ENCODE assay signal across 9 cellular contexts in genomic region chr18:74290831-74291770, GRCh38. TPM values are rescaled to one million over a fixed set of nuclear protein-coding genes. Genes with fewer than 3 reads are reported as not detected.
DNase-seq lines count a peak whose midpoint lies in the region; ATAC-seq and TF ChIP-seq lines count a peak whose summit lies in the region.
"Had no signal": no experiment of that assay in that cellular context is flagged by ENCODE, and none has a peak within 500 bp of the region (broad histone marks: within the 10 kb centered on the region; RNA-seq: fewer than 3 reads in every experiment).

No MANE protein-coding gene starts in this region.

- H2AK5ac ChIP-seq in H9 (ENCODE audit: insufficient read length, low read length): no peak overlapping the region

- H3K27ac Mint-ChIP-seq in H9 (peak overlapping the region; percentile 76 to 96 (median 96); a peak in 6 of 7 replicates), nephron (peak overlapping the region; percentile 47 to 72 (median 53))

- peaks cover 0 to under 1% (median 0%) of the 10 kb centered on the region in 11 experiments; a peak in 2 of 22 replicates for H3K36me3 ChIP-seq in BLaER1 treated with 17β-estradiol and CSF1 and Interleukin-3, amounts not matched to agents 10 nM and 100 nM

- DNase-seq in H9 (peak; percentile 81), T follicular helper cell (ENCODE audit: low read depth) (peak; percentile 6), epithelial cell of proximal tubule (ENCODE audit: low read depth) (no peak), NAMALWA (ENCODE audit: low spot score) (no peak), RKO (ENCODE audit: low spot score) (no peak)

- no peak overlapping the region for H3K4ac ChIP-seq in H9 (ENCODE audit: low read depth, low read length)

- H3K27ac ChIP-seq in BLaER1 treated with 17β-estradiol and CSF1 and Interleukin-3, amounts not matched to agents 10 nM and 100 nM: peak overlapping the region; percentile 5 to 71 (median 62); a peak in 19 of 22 replicates
- no peak overlapping the region for H3K27ac ChIP-seq in H9 (ENCODE audit: insufficient read length, low read depth, low read length)

- H3K18ac ChIP-seq in H9 (ENCODE audit: insufficient read length, low read depth, low read length): no peak overlapping the region

- no peak overlapping the region for H2BK5ac ChIP-seq in H9 (ENCODE audit: insufficient read length, low read length)

- H3K14ac ChIP-seq in H9 (ENCODE audit: insufficient read depth, low read length): 0 out of 2 replicates have a peak overlapping the region, but pooled peaks have one; percentile 3

- H3K79me1 ChIP-seq in H9 (ENCODE audit: insufficient read depth, low read depth, low read length, poor library complexity, severe bottlenecking): no peaks in the 10 kb centered on the region

- H4K20me1 ChIP-seq in BLaER1 treated with 17β-estradiol and CSF1 and Interleukin-3, amounts not matched to agents 10 nM and 100 nM: no peaks in the 10 kb centered on the region; a peak in 1 of 22 replicates
- no peaks in the 10 kb centered on the region for H4K20me1 ChIP-seq in H9 (ENCODE audit: control insufficient read depth, insufficient read depth, insufficient read length)

- H3K27me3 Mint-ChIP-seq in H9 (ENCODE audit: low read depth): peaks cover 3% of the 10 kb centered on the region
- H3K27me3 Mint-ChIP-seq in nephron (ENCODE audit: low read depth): no peaks in the 10 kb centered on the region

- no peak overlapping the region for H2BK20ac ChIP-seq in H9 (ENCODE audit: low read depth, low read length, poor library complexity, severe bottlenecking)

- peaks cover 16 to 31% (median 25%) of the 10 kb centered on the region in 10 experiments for H3K4me1 ChIP-seq in BLaER1 treated with 17β-estradiol and CSF1 and Interleukin-3, amounts not matched to agents 10 nM and 100 nM
- H3K4me1 ChIP-seq in H9 (ENCODE audit: insufficient read depth, low read length): peaks cover 13% of the 10 kb centered on the region; the same call in 1 of the 2 replicates

- no peak for ATAC-seq in HG03095 (IDR thresholded peaks at IDR 0.05; ENCODE audit: unreplicated experiment)

- no peak overlapping the region for H3K23ac ChIP-seq in H9 (ENCODE audit: insufficient read length, low read depth, low read length)

- H2AFZ ChIP-seq in H9 (ENCODE audit: low read length): no peak overlapping the region

- H2BK15ac ChIP-seq in H9 (ENCODE audit: low read depth, low read length): no peak overlapping the region

- peaks cover 0 to 5% (median 0%) of the 10 kb centered on the region in 11 experiments; a peak in 4 of 22 replicates for H3K9me3 ChIP-seq in BLaER1 treated with 17β-estradiol and CSF1 and Interleukin-3, amounts not matched to agents 10 nM and 100 nM (replicated peaks in 1 of 11)
- peaks cover 4% of the 10 kb centered on the region for H3K9me3 ChIP-seq in H9 (ENCODE audit: control insufficient read depth, low read depth, low read length)

- no peak overlapping the region for H3T11ph ChIP-seq in H9 (ENCODE audit: low read length)

- no peak overlapping the region for H4K8ac ChIP-seq in H9 (replicated peaks; ENCODE audit: insufficient read length, low read depth, low read length)

- peak overlapping the region; percentile 65 to 82 (median 80) for H3K9ac ChIP-seq in BLaER1 treated with 17β-estradiol and CSF1 and Interleukin-3, amounts not matched to agents 10 nM and 100 nM
- H3K9ac ChIP-seq in H9 (ENCODE audit: extremely low read depth, insufficient read length, low read length): peak overlapping the region; percentile 40

- H3K79me2 ChIP-seq in H9 (ENCODE audit: insufficient read depth, low read length): peaks cover 11% of the 10 kb centered on the region; the same call in 1 of the 2 replicates

- no peak overlapping the region for H2BK12ac ChIP-seq in H9 (ENCODE audit: insufficient read length, low read depth, low read length)

- H3K56ac ChIP-seq in H9 (ENCODE audit: insufficient read length, low read depth, low read length): no peak overlapping the region

- H3K4me3 ChIP-seq in BLaER1 treated with 17β-estradiol and CSF1 and Interleukin-3, amounts not matched to agents 10 nM and 100 nM: peak overlapping the region; percentile 61 to 89 (median 82)
- peak overlapping the region; percentile 86 for H3K4me3 ChIP-seq in epithelial cell of proximal tubule (ENCODE audit: low read depth, low read length)

- TF ChIP-seq CTCF in H9 (conservative IDR thresholded peaks at IDR 0.05) (peak; percentile 43), epithelial cell of proximal tubule (conservative IDR thresholded peaks at IDR 0.05; ENCODE audit: low read depth, low read length) (peak; percentile 50), nephron (IDR thresholded peaks at IDR 0.05; ENCODE audit: unreplicated experiment in 3 of 3) (peak; percentile 22 to 30 (median 28))

- H3K9me3 Mint-ChIP-seq in H9 (no peaks in the 10 kb centered on the region; a peak in 3 of 5 replicates), nephron (no peaks in the 10 kb centered on the region)

- WGBS in H9 (ENCODE audit: extremely low coverage, insufficient read length, low lambda C conversion rate): no CpG with 5 or more reads among the region's 83 CpGs

- no peak overlapping the region for H4K91ac ChIP-seq in H9 (ENCODE audit: insufficient read length, low read depth, low read length)

- H3K36me3 Mint-ChIP-seq in H9 (ENCODE audit: insufficient read depth in 1 of 3, low read depth in 3 of 3) (peaks cover 0 to 2% (median 0%) of the 10 kb centered on the region in 3 experiments; a peak in 3 of 7 replicates), nephron (ENCODE audit: low read depth) (no peaks in the 10 kb centered on the region)

- peaks cover 2% of the 10 kb centered on the region for H3K23me2 ChIP-seq in H9 (ENCODE audit: insufficient read length, low read depth, low read length, poor library complexity, severe bottlenecking)

- no peak overlapping the region for H2BK120ac ChIP-seq in H9 (ENCODE audit: low read depth, low read length, poor library complexity, severe bottlenecking)

- H3K4me1 Mint-ChIP-seq in H9 (peaks cover 29 to 32% of the 10 kb centered on the region in 2 experiments), nephron (peaks cover 26% of the 10 kb centered on the region)

- no peak overlapping the region for H4K5ac ChIP-seq in H9 (ENCODE audit: insufficient read length, low read depth, low read length)

- H3K4me2 ChIP-seq in BLaER1 treated with 17β-estradiol and CSF1 and Interleukin-3, amounts not matched to agents 10 nM and 100 nM: peak overlapping the region; percentile 80 to 100 (median 98)
- peak overlapping the region; percentile 59 for H3K4me2 ChIP-seq in H9 (ENCODE audit: insufficient read depth, insufficient read length, low read length)

- H3K4me3 Mint-ChIP-seq in H9 (peak overlapping the region; percentile 87 to 96), nephron (no peak overlapping the region)

- no peaks in the 10 kb centered on the region for H3K27me3 ChIP-seq in BLaER1 treated with 17β-estradiol and CSF1 and Interleukin-3, amounts not matched to agents 10 nM and 100 nM
- no peaks in the 10 kb centered on the region for H3K27me3 ChIP-seq in H9 (ENCODE audit: insufficient read depth, low read length)

RNA-seq across cellular contexts. Expression of gene CYB5A, which starts 0.7 kb away (rescaled TPM):
- total RNA-seq in H9 (2021) (87.9 and 93.2 TPM in 2 replicates), epithelial cell of proximal tubule (91.3 and 140 TPM in 2 replicates)

RNA-seq across cellular contexts. Expression of gene C18orf63, which starts 24.5 kb away (rescaled TPM):
- total RNA-seq in H9 (2021) (not detected in 2 replicates), epithelial cell of proximal tubule (not detected in 2 replicates)
- total RNA-seq: renal cortical epithelial cell had no signal

Comparison
In these comparisons a context has a peak if more than half of its experiments do, and no peak if none do; other contexts are left out.
1. DNase-seq: peak in H9 (single experiment) and T follicular helper cell (single experiment); none in epithelial cell of proximal tubule (single experiment), NAMALWA (single experiment) and RKO (single experiment).
2. H3K4me3 Mint-ChIP-seq: peak in H9 (2 of 2); none in nephron (0 of 3).
3. Peak in every context shown above with its lines, with median percentiles within 50 percentile points of each other: CTCF ChIP-seq.